ENCODE assay signal across 33 cellular contexts in genomic region chr4:67167849-67168248, GRCh38.
"Had no signal": no experiment of that assay in that cellular context is flagged by ENCODE, and none has a peak within 500 bp of the region (broad histone marks: within the 10 kb centered on the region; RNA-seq: fewer than 3 reads in every experiment).

No MANE protein-coding gene starts in this region.

- H3K27ac Mint-ChIP-seq: activated CD4-positive, alpha-beta T cell treated with anti-CD3 and anti-CD28 coated beads for 36 hours; activated naive CD8-positive, alpha-beta T cell; activated T-cell treated with anti-CD3 and anti-CD28 coated beads, Interleukin-2, amount 50 U/mL, for 72 hours; memory B cell; natural killer cell; neural progenitor cell; stimulated activated naive B cell treated with anti-CD40 and anti-IgM and Interleukin-4, amounts not matched to agents 10 μg/mL and 1 μg/mL and 100 μg/mL, for 72 hours; T-helper 2 cell treated with Interferon-gamma antibody and Interleukin-4, amounts not matched to agents 5 μg/mL and 100 μg/mL, for 36 hours had no signal

- H2AFZ ChIP-seq: neural progenitor cell, parathyroid adenoma had no signal

- H3K27me3 Mint-ChIP-seq: activated CD4-positive, alpha-beta T cell treated with anti-CD3 and anti-CD28 coated beads for 36 hours; activated naive CD8-positive, alpha-beta T cell; memory B cell; stimulated activated naive B cell treated with anti-CD40 and anti-IgM and Interleukin-4, amounts not matched to agents 10 μg/mL and 1 μg/mL and 100 μg/mL, for 72 hours had no signal

- H3K4me2 ChIP-seq: neural progenitor cell, smooth muscle cell had no signal

- H3K36me3 Mint-ChIP-seq: activated naive CD8-positive, alpha-beta T cell; memory B cell; natural killer cell; neural progenitor cell; stimulated activated naive B cell treated with anti-CD40 and anti-IgM and Interleukin-4, amounts not matched to agents 10 μg/mL and 1 μg/mL and 100 μg/mL, for 72 hours had no signal

- H3K4me1 ChIP-seq: body of pancreas, colonic mucosa, gastrocnemius medialis, neural progenitor cell, parathyroid adenoma, psoas muscle, sigmoid colon, stomach, thyroid gland, upper lobe of left lung, vagina had no signal

- H3K9me3 ChIP-seq: body of pancreas, gastrocnemius medialis, psoas muscle, sigmoid colon, stomach, thyroid gland, upper lobe of left lung, vagina had no signal

- H3K27ac ChIP-seq: body of pancreas, cardiac muscle cell, colonic mucosa, epithelial cell of prostate, gastrocnemius medialis, neural progenitor cell, parathyroid adenoma, psoas muscle, sigmoid colon, stomach, thyroid gland, upper lobe of left lung, vagina had no signal

- H3K9me3 Mint-ChIP-seq: T-helper 2 cell treated with Interferon-gamma antibody and Interleukin-4, amounts not matched to agents 5 μg/mL and 100 μg/mL, for 36 hours had no signal

- H3K9ac ChIP-seq: neural progenitor cell, parathyroid adenoma had no signal

- DNase-seq: activated CD4-positive, alpha-beta T cell treated with anti-CD3 and anti-CD28 coated beads for 36 hours; activated CD4-positive, CD25-positive, alpha-beta regulatory T cell; activated naive CD4-positive, alpha-beta T cell treated with Interleukin-2 at 50 U/mL for 16 hours; activated T-cell treated with anti-CD3 and anti-CD28 coated beads for 4 hours; activated T-cell treated with anti-CD3 and anti-CD28 coated beads, Interleukin-2, amount 50 U/mL, for 72 hours; aorta; body of pancreas; cerebellar nuclear complex; colonic mucosa; effector CD8-positive, alpha-beta T cell; gastrocnemius medialis; glutamatergic neuron; left cardiac atrium; natural killer cell; occipital lobe; psoas muscle; sigmoid colon; stimulated activated CD4-positive, alpha-beta T cell treated with anti-CD3 and anti-CD28 coated beads, Interleukin-1b, Interleukin-23, amount 100 ng/mL, for 48 hours; stimulated activated naive B cell treated with anti-CD40 and anti-IgM and Interleukin-4, amounts not matched to agents 10 μg/mL and 1 μg/mL and 100 μg/mL, for 72 hours; stomach; thyroid gland; upper lobe of left lung had no signal

- H3K4me3 Mint-ChIP-seq: activated CD4-positive, alpha-beta T cell treated with anti-CD3 and anti-CD28 coated beads for 36 hours; activated naive CD8-positive, alpha-beta T cell; activated T-cell treated with anti-CD3 and anti-CD28 coated beads, Interleukin-2, amount 50 U/mL, for 72 hours; memory B cell; natural killer cell; neural progenitor cell; stimulated activated naive B cell treated with anti-CD40 and anti-IgM and Interleukin-4, amounts not matched to agents 10 μg/mL and 1 μg/mL and 100 μg/mL, for 72 hours; T-helper 2 cell treated with Interferon-gamma antibody and Interleukin-4, amounts not matched to agents 5 μg/mL and 100 μg/mL, for 36 hours had no signal

- H3K27me3 ChIP-seq: body of pancreas, cardiac muscle cell, colonic mucosa, gastrocnemius medialis, neural progenitor cell, sigmoid colon, stomach, thyroid gland, upper lobe of left lung, vagina had no signal

- H3K4me1 Mint-ChIP-seq: activated CD4-positive, alpha-beta T cell treated with anti-CD3 and anti-CD28 coated beads for 36 hours; memory B cell; natural killer cell; stimulated activated naive B cell treated with anti-CD40 and anti-IgM and Interleukin-4, amounts not matched to agents 10 μg/mL and 1 μg/mL and 100 μg/mL, for 72 hours had no signal

- ATAC-seq: activated CD4-positive, alpha-beta T cell treated with anti-CD3 and anti-CD28 coated beads for 36 hours; activated T-cell treated with anti-CD3 and anti-CD28 coated beads, Interleukin-2, amount 50 U/mL, for 72 hours; body of pancreas; gastrocnemius medialis; left cardiac atrium; natural killer cell; psoas muscle; stimulated activated naive B cell treated with anti-CD40 and anti-IgM and Interleukin-4, amounts not matched to agents 10 μg/mL and 1 μg/mL and 100 μg/mL, for 72 hours had no signal

- H3K36me3 ChIP-seq: cardiac muscle cell, colonic mucosa, gastrocnemius medialis, neural progenitor cell, sigmoid colon, stomach, thyroid gland, upper lobe of left lung, vagina had no signal

- H3K79me2 ChIP-seq: parathyroid adenoma had no signal

- H3K4me3 ChIP-seq: body of pancreas, cardiac muscle cell, colonic mucosa, gastrocnemius medialis, neural progenitor cell, psoas muscle, sigmoid colon, smooth muscle cell, stomach, thyroid gland, upper lobe of left lung, vagina had no signal

- FAIRE-seq: endometrium, keratinocyte had no signal
